ENCODE assay signal across 22 cellular contexts in the genomic region with DNA sequence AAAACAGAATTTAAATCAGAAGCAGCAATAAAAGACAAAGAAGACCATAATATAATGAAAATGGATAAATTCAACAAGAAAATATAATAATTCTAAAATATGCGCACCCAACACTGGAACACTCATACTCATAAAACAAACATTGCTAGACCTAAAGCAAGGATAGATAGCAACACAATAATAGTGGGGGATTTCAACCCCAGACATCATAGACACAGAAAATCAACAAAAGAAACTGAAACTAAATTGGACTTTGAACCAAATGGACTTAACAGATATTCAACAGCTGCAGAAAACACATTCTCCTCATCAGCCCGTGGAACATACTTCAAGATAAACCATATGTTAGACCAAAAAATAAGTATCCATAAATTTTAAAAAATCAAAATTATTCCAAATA.
"Had no signal": no experiment of that assay in that cellular context is flagged by ENCODE, and none has a peak within 500 bp of the region (broad histone marks: within the 10 kb centered on the region; RNA-seq: fewer than 3 reads in every experiment).

No MANE protein-coding gene starts in this region.

- ATAC-seq: activated CD8-positive, alpha-beta T cell treated with anti-CD3 and anti-CD28 coated beads, Interleukin-2, amount 10 ng/mL, durations not matched to agents 7 days and 5 days; activated naive CD4-positive, alpha-beta T cell treated with anti-CD3 and anti-CD28 coated beads, Interleukin-2, amount 50 U/mL, for 72 hours; heart right ventricle; natural killer cell; psoas muscle; upper lobe of right lung had no signal

- DNase-seq: activated CD4-positive, alpha-beta T cell treated with anti-CD3 and anti-CD28 coated beads, Interleukin-2, amount 50 U/mL, for 1 hour; activated CD4-positive, CD25-positive, alpha-beta regulatory T cell treated with anti-CD3 and anti-CD28 coated beads, Interleukin-2, amount 50 U/mL, for 72 hours; activated CD8-positive, alpha-beta T cell treated with anti-CD3 and anti-CD28 coated beads, Interleukin-2, amount 10 ng/mL, durations not matched to agents 7 days and 5 days; activated T-cell treated with anti-CD3 and anti-CD28 coated beads, Interleukin-2, amount 50 U/mL, for 1 hour; central memory CD4-positive, alpha-beta T cell; dermis blood vessel endothelial cell; effector CD8-positive, alpha-beta T cell; erythroblast; foreskin fibroblast; heart right ventricle; kidney; natural killer cell; psoas muscle; stimulated activated CD4-positive, alpha-beta T cell treated with anti-CD3 and anti-CD28 coated beads, Interleukin-4, amount 100 ng/mL, for 24 hours; stimulated activated naive CD4-positive, alpha-beta T cell treated with Interleukin-2 at 50 U/mL for 16 hours; thyroid gland; upper lobe of right lung; WERI-Rb-1 had no signal

- H3K4me3 ChIP-seq: heart right ventricle, lung, psoas muscle, right atrium auricular region, thyroid gland, upper lobe of right lung had no signal

- FAIRE-seq: astrocyte had no signal

- H3K36me3 ChIP-seq: heart right ventricle, right atrium auricular region, thyroid gland, upper lobe of right lung, WERI-Rb-1 had no signal

- H3K4me1 Mint-ChIP-seq: natural killer cell had no signal

- H3K4me3 Mint-ChIP-seq: activated CD8-positive, alpha-beta T cell treated with anti-CD3 and anti-CD28 coated beads, Interleukin-2, amount 10 ng/mL, durations not matched to agents 7 days and 5 days; natural killer cell had no signal

- H3K27me3 ChIP-seq: heart right ventricle, right atrium auricular region, thyroid gland, upper lobe of right lung had no signal

- H3K27ac ChIP-seq: heart right ventricle, psoas muscle, right atrium auricular region, thyroid gland, upper lobe of right lung, WERI-Rb-1 had no signal

- H3K9me3 ChIP-seq: psoas muscle, right atrium auricular region, thyroid gland, upper lobe of right lung had no signal

- H3K4me1 ChIP-seq: heart right ventricle, psoas muscle, right atrium auricular region, thyroid gland, upper lobe of right lung had no signal

- H3K27ac Mint-ChIP-seq: activated CD8-positive, alpha-beta T cell treated with anti-CD3 and anti-CD28 coated beads, Interleukin-2, amount 10 ng/mL, durations not matched to agents 7 days and 5 days; activated naive CD4-positive, alpha-beta T cell treated with anti-CD3 and anti-CD28 coated beads, Interleukin-2, amount 50 U/mL, for 72 hours; natural killer cell had no signal
